Comparison of ENCODE assay signal across 16 cellular contexts in the genomic region with DNA sequence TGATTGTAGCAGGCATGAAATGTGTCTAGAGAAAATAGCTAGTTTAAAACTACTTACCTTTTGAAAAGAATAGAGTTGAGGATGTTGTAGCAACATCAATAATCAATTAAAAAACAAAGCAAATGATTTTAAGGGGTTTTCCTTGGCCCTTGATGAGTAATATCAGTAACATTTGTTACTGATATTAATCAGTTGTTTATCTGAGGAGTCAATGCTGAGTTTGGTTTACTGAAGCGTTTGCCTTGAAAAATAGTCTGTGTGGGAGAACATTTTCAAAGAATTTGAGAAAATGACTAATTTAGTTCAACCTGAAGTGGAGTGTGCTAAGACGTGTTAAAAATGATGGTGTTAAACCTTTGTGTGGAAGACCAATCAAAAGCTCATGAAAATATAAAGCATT. TPM values are rescaled to one million over a fixed set of nuclear protein-coding genes. Genes with fewer than 3 reads are reported as not detected.
DNase-seq lines count a peak whose midpoint lies in the region; ATAC-seq, FAIRE-seq and TF ChIP-seq lines count a peak whose summit lies in the region.
"Had no signal": no experiment of that assay in that cellular context is flagged by ENCODE, and none has a peak within 500 bp of the region (broad histone marks: within the 10 kb centered on the region; RNA-seq: fewer than 3 reads in every experiment).

No MANE protein-coding gene starts in this region.

- no peaks in the 10 kb centered on the region for H4K20me1 ChIP-seq in GM12878 (ENCODE audit: control insufficient read depth, insufficient read depth)
- no peaks in the 10 kb centered on the region for H4K20me1 ChIP-seq in SK-N-SH (ENCODE audit: insufficient read depth)

- no peak overlapping the region for H3K27ac Mint-ChIP-seq in activated CD8-positive, alpha-beta memory T cell treated with anti-CD3 and anti-CD28 coated beads, Interleukin-2, amount 10 ng/mL, durations not matched to agents 7 days and 5 days
- no peak overlapping the region for H3K27ac Mint-ChIP-seq in osteocyte (ENCODE audit: unreplicated experiment)
- H3K27ac Mint-ChIP-seq: activated naive CD8-positive, alpha-beta T cell treated with anti-CD3 and anti-CD28 coated beads, Interleukin-2, amount 50 U/mL, for 24 hours; CD4-positive, alpha-beta T cell; WTC11 had no signal

- H3K36me3 ChIP-seq in GM12878 (ENCODE audit: control insufficient read depth in 2 of 2, insufficient read depth in 2 of 2, low read length in 1 of 2), result no peaks in the 10 kb centered on the region
- H3K36me3 ChIP-seq in SK-N-SH (replicated peaks in 1 of 2; ENCODE audit: control insufficient read depth in 1 of 2, insufficient read depth in 2 of 2, low read length in 1 of 2), result no peaks in the 10 kb centered on the region

- in situ Hi-C loops in GM12878 (cut with MboI), result no loop called here

- intact Hi-C loops in GM12878 (cut with micrococcal nuclease; ENCODE audit: unreplicated experiment), result no loop called here

- POLR2A ChIA-PET in GM12878 (lab: Charles Lee) (no interaction called here), SK-N-SH (lab: Yijun Ruan, JAX) (no interaction called here)

- H3K27ac ChIP-seq in GM12878 (ENCODE audit: control insufficient read depth, insufficient read depth) (no peak overlapping the region), SK-N-SH (ENCODE audit: low read depth in 2 of 2, low read length in 1 of 2) (no peak overlapping the region)
- H3K27ac ChIP-seq: epithelial cell of prostate had no signal

- H3K4me1 ChIP-seq in GM12878 (ENCODE audit: control insufficient read depth, insufficient read depth, low read length) (no peaks in the 10 kb centered on the region), SK-N-SH (ENCODE audit: control insufficient read depth in 1 of 2, insufficient read depth in 2 of 2, low read depth in 1 of 2, low read length in 1 of 2) (no peaks in the 10 kb centered on the region)

- TF ChIP-seq EP300 in GM12878 (IDR thresholded peaks at IDR 0.05; ENCODE audit: borderline replicate concordance in 1 of 2, control insufficient read depth in 1 of 2, low read depth in 2 of 2, low read length in 2 of 2), result peak; percentile 16 to 42; a peak in 1 of 4 replicates
- TF ChIP-seq EP300 in SK-N-SH (IDR thresholded peaks at IDR 0.05; ENCODE audit: borderline replicate concordance in 1 of 2, low read depth in 1 of 2, low read length in 1 of 2), result no peak

- RAD21 ChIA-PET in GM12878 (lab: Charles Lee; ENCODE audit: unreplicated experiment), result interaction anchor here (0.6 kb wide), 1 partner anchor 36 kb away, joined by 3 read pairs; no protein-coding TSS in a partner anchor

- ATAC-seq in activated CD8-positive, alpha-beta memory T cell treated with anti-CD3 and anti-CD28 coated beads, Interleukin-2, amount 10 ng/mL, durations not matched to agents 7 days and 5 days, result peak; percentile 47
- peak; percentile 77 for ATAC-seq in GM21619 (IDR thresholded peaks at IDR 0.05; ENCODE audit: unreplicated experiment)
- peak; percentile 66 for ATAC-seq in HG03095 (IDR thresholded peaks at IDR 0.05; ENCODE audit: unreplicated experiment)
- ATAC-seq in GM12878, result peak; percentile 93
- ATAC-seq: activated naive CD8-positive, alpha-beta T cell treated with anti-CD3 and anti-CD28 coated beads, Interleukin-2, amount 50 U/mL, for 24 hours; WTC11 had no signal

- BruUV-seq in GM12878 (replicated peaks; lab: Mats Ljungman, UMichigan), result no TSS peak

- no peaks in the 10 kb centered on the region for H3F3A ChIP-seq in SK-N-SH (replicated peaks; ENCODE audit: insufficient read depth)

- no peaks in the 10 kb centered on the region for H3K9me3 Mint-ChIP-seq in activated CD8-positive, alpha-beta memory T cell treated with anti-CD3 and anti-CD28 coated beads, Interleukin-2, amount 10 ng/mL, durations not matched to agents 7 days and 5 days (ENCODE audit: low read depth)
- H3K9me3 Mint-ChIP-seq in osteocyte (ENCODE audit: unreplicated experiment), result no peaks in the 10 kb centered on the region
- H3K9me3 Mint-ChIP-seq: activated naive CD8-positive, alpha-beta T cell treated with anti-CD3 and anti-CD28 coated beads, Interleukin-2, amount 50 U/mL, for 24 hours; CD4-positive, alpha-beta T cell had no signal

- no peak overlapping the region for H3K4me2 ChIP-seq in GM12878 (ENCODE audit: control insufficient read depth, insufficient read depth)
- H3K4me2 ChIP-seq in SK-N-SH, result no peak overlapping the region

- TF ChIP-seq CTCF in GM12878 (IDR thresholded peaks at IDR 0.05 in 2 of 3, conservative IDR thresholded peaks at IDR 0.05 in 1 of 3; ENCODE audit: control insufficient read depth in 2 of 3, extremely low read depth in 1 of 3, insufficient read depth in 1 of 3, low read depth in 3 of 3, low read length in 3 of 3) (no peak), SK-N-SH (IDR thresholded peaks at IDR 0.05) (no peak), osteocyte (IDR thresholded peaks at IDR 0.05) (no peak)

- H2AFZ ChIP-seq in GM12878 (ENCODE audit: control insufficient read depth, low read depth, low read length) (no peak overlapping the region), SK-N-SH (ENCODE audit: low read depth) (no peak overlapping the region)

- TF ChIP-seq RAD21 in GM12878 (IDR thresholded peaks at IDR 0.05; ENCODE audit: insufficient read depth, low read depth, low read length) (no peak), SK-N-SH (IDR thresholded peaks at IDR 0.05; ENCODE audit: low read length) (no peak)

- H3K9ac ChIP-seq in GM12878 (ENCODE audit: control insufficient read depth, insufficient read depth, low read length) (no peak overlapping the region), SK-N-SH (no peak overlapping the region)

- H3K9me3 ChIP-seq in GM12878 (replicated peaks; ENCODE audit: control insufficient read depth, insufficient read depth, low read length), result no peaks in the 10 kb centered on the region
- no peaks in the 10 kb centered on the region for H3K9me3 ChIP-seq in SK-N-SH

- H3K4me3 Mint-ChIP-seq in activated CD8-positive, alpha-beta memory T cell treated with anti-CD3 and anti-CD28 coated beads, Interleukin-2, amount 10 ng/mL, durations not matched to agents 7 days and 5 days, result no peak overlapping the region
- H3K4me3 Mint-ChIP-seq in osteocyte (ENCODE audit: unreplicated experiment), result no peak overlapping the region
- H3K4me3 Mint-ChIP-seq: activated naive CD8-positive, alpha-beta T cell treated with anti-CD3 and anti-CD28 coated beads, Interleukin-2, amount 50 U/mL, for 24 hours; CD4-positive, alpha-beta T cell; WTC11 had no signal

- WGBS in GM12878 (ENCODE audit: insufficient coverage, insufficient replicate concordance, low lambda C conversion rate, missing lambda C conversion rate), result 4% methylated on average over 2 of the region's 2 CpGs
- 39% methylated on average over 2 of the region's 2 CpGs for WGBS in SK-N-SH (ENCODE audit: low lambda C conversion rate)

- no peaks in the 10 kb centered on the region for H3K79me2 ChIP-seq in GM12878 (ENCODE audit: control insufficient read depth, insufficient read depth, low read length)
- no peaks in the 10 kb centered on the region for H3K79me2 ChIP-seq in SK-N-SH (ENCODE audit: insufficient read depth)

- TF ChIP-seq POLR2A in GM12878 (IDR thresholded peaks at IDR 0.05; ENCODE audit: low read depth, low read length), result no peak

- peaks cover 9% of the 10 kb centered on the region for H3K27me3 Mint-ChIP-seq in activated CD8-positive, alpha-beta memory T cell treated with anti-CD3 and anti-CD28 coated beads, Interleukin-2, amount 10 ng/mL, durations not matched to agents 7 days and 5 days
- peaks cover 14% of the 10 kb centered on the region for H3K27me3 Mint-ChIP-seq in osteocyte (ENCODE audit: unreplicated experiment)

- FAIRE-seq in GM12878 (lab: Jason Lieb, UNC), result peak; percentile 72
- FAIRE-seq: A204.1, G401.6 had no signal

- H3K4me1 Mint-ChIP-seq in activated CD8-positive, alpha-beta memory T cell treated with anti-CD3 and anti-CD28 coated beads, Interleukin-2, amount 10 ng/mL, durations not matched to agents 7 days and 5 days, result peaks cover 6% of the 10 kb centered on the region
- no peaks in the 10 kb centered on the region for H3K4me1 Mint-ChIP-seq in osteocyte (ENCODE audit: unreplicated experiment)
- H3K4me1 Mint-ChIP-seq: activated naive CD8-positive, alpha-beta T cell treated with anti-CD3 and anti-CD28 coated beads, Interleukin-2, amount 50 U/mL, for 24 hours; WTC11 had no signal

- H3K36me3 Mint-ChIP-seq in activated CD8-positive, alpha-beta memory T cell treated with anti-CD3 and anti-CD28 coated beads, Interleukin-2, amount 10 ng/mL, durations not matched to agents 7 days and 5 days, result no peaks in the 10 kb centered on the region
- H3K36me3 Mint-ChIP-seq in osteocyte (ENCODE audit: unreplicated experiment), result no peaks in the 10 kb centered on the region

- SMC1A ChIA-PET in GM12878 (lab: Charles Lee; ENCODE audit: uncharacterized antibody, unreplicated experiment), result interaction anchor here (1.3 to 1.9 kb wide), 2 partner anchors 10 to 141 kb away, joined by 3 to 4 read pairs; no protein-coding TSS in a partner anchor

- no peak for DNase-seq in activated CD8-positive, alpha-beta memory T cell treated with anti-CD3 and anti-CD28 coated beads, Interleukin-2, amount 10 ng/mL, durations not matched to agents 7 days and 5 days
- DNase-seq in activated CD8-positive, alpha-beta memory T cell treated with anti-CD3 and anti-CD28 coated beads for 24 hours, result no peak
- DNase-seq in GM12878 (ENCODE audit: low read depth, low spot score) (peak; percentile 2), SK-N-SH (no peak), DMS79 treated with DMSO at 0.1 percent for 48 hours (lab: John Stamatoyannopoulos, UW) (no peak), osteocyte (ENCODE audit: extremely low spot score, unreplicated experiment) (no peak)
- DNase-seq: activated naive CD8-positive, alpha-beta T cell treated with anti-CD3 and anti-CD28 coated beads, Interleukin-2, amount 50 U/mL, for 24 hours; CD4-positive, alpha-beta T cell; cerebellar nuclear complex had no signal

- CTCF ChIA-PET in activated CD8-positive, alpha-beta memory T cell treated with anti-CD3 and anti-CD28 coated beads, Interleukin-2, amount 10 ng/mL, durations not matched to agents 7 days and 5 days (lab: Charles Lee), result no interaction called here
- CTCF ChIA-PET in GM12878 (lab: Yijun Ruan, JAX) (interaction anchor here (0.5 to 1.9 kb wide), 8 partner anchors 7 to 897 kb away, joined by 3 to 4 read pairs (median 3); partner anchors contain the start of gene PTH2R), SK-N-SH (lab: Yijun Ruan, JAX) (interaction anchor here (0.8 to 1.7 kb wide), 2 partner anchors 9 to 31 kb away, joined by 3 to 4 read pairs; partner anchors contain the start of gene PTH2R)

- H3K27me3 ChIP-seq in GM12878 (replicated peaks in 1 of 2; ENCODE audit: control insufficient read depth in 2 of 2, insufficient read depth in 2 of 2, low read length in 1 of 2) (no peaks in the 10 kb centered on the region), SK-N-SH (ENCODE audit: insufficient read depth) (no peaks in the 10 kb centered on the region)

- no peak overlapping the region for H3K4me3 ChIP-seq in GM12878
- no peak overlapping the region for H3K4me3 ChIP-seq in SK-N-SH (ENCODE audit: low read depth in 2 of 2, low read length in 1 of 2)

- H3K9me2 ChIP-seq in SK-N-SH, result no peaks in the 10 kb centered on the region

RNA-seq across cellular contexts. Expression of gene PTH2R, which starts 9.3 kb away (rescaled TPM):
- under 1 TPM in 1 of 2 experiments, not detected in 1; 0.12 TPM for total RNA-seq in activated CD8-positive, alpha-beta memory T cell treated with anti-CD3 and anti-CD28 coated beads, Interleukin-2, amount 10 ng/mL, durations not matched to agents 7 days and 5 days
- 0.15 and 0.20 TPM in 2 replicates for total RNA-seq in GM12878 (2013; cell fraction: nucleolus; rRNA removed)
- total RNA-seq in GM12878 (2014; rRNA removed), result 0.05 and 0.06 TPM in 2 replicates
- not detected in 2 replicates for total RNA-seq in GM12878 (2014; rRNA removed; fragmentation: Illumina TruSeq; extraction: Trizol)
- not detected in 2 replicates for total RNA-seq in GM12878 (2021)
- polyA plus RNA-seq in GM12878 (2011; ENCODE audit: low read depth), result not detected
- polyA plus RNA-seq in GM12878 (2011; rRNA removed), result 0.03 TPM in 2 replicates
- polyA plus RNA-seq in GM12878 (2011; cell fraction: cytosol; rRNA removed), result not detected in 2 replicates
- 0.04 and 0.13 TPM in 2 replicates for polyA plus RNA-seq in GM12878 (2011; cell fraction: nucleus; rRNA removed)
- polyA plus RNA-seq in GM12878 (2012), result not detected in 2 replicates
- 0.01 TPM in 1 of 2 replicates, not detected in the other for polyA plus RNA-seq in GM12878 (2014; fragmentation: Illumina TruSeq; extraction: Trizol)
- polyA plus RNA-seq in GM12878 (2014; fragmentation: Nextera tagmentation; extraction: Ambion mirVana), result not detected
- not detected in 2 replicates for polyA plus RNA-seq in GM12878 (2014; rRNA removed)
- not detected for polyA plus RNA-seq in GM12878 (2016; fragmentation: Nextera tagmentation; extraction: Ambion mirVana)
- polyA minus RNA-seq in GM12878 (2011; rRNA and poly(A)+ RNA removed), result 0.31 TPM in 1 of 2 replicates, not detected in the other
- not detected in 2 replicates for polyA minus RNA-seq in GM12878 (2011; cell fraction: cytosol; rRNA and poly(A)+ RNA removed)
- polyA minus RNA-seq in GM12878 (2011; cell fraction: nucleus; rRNA and poly(A)+ RNA removed), result 0.24 and 0.77 TPM in 2 replicates
- 4.0 and 5.3 TPM in 2 replicates for polyA plus RNA-seq in SK-N-SH (2012; rRNA removed)
- polyA plus RNA-seq in SK-N-SH (2012; cell fraction: cytosol; rRNA removed), result 4.6 and 5.3 TPM in 2 replicates
- 5.1 and 7.4 TPM in 2 replicates for polyA plus RNA-seq in SK-N-SH (2012; cell fraction: nucleus; rRNA removed)
- not detected in 2 replicates for total RNA-seq in osteocyte
- total RNA-seq: CD4-positive, alpha-beta T cell; kidney epithelial cell had no signal
